21 cellular contexts compared by ENCODE assay signal in the genomic region with DNA sequence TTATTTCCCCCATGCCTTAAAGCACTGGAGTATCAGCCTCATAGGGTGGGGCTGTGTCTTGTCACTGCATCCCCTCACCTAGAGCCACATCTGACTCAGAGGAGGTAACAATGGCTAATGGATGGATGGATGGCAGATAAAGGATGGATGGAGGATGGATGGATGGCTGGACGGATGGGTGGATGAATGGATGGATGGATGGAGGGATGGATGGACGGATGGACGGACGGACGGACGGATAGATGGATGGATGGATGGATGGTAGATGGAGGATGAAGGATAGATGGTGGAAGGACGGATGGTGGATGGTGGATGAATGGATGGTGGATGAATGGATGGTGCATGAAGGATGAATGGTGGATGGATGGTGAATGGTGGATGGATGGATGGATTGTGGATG.
DNase-seq lines count a peak whose midpoint lies in the region; ATAC-seq, FAIRE-seq and TF ChIP-seq lines count a peak whose summit lies in the region.
"Had no signal": no experiment of that assay in that cellular context is flagged by ENCODE, and none has a peak within 500 bp of the region (broad histone marks: within the 10 kb centered on the region; RNA-seq: fewer than 3 reads in every experiment).

No MANE protein-coding gene starts in this region.

- H3K9me3 ChIP-seq in K562 (replicated peaks; ENCODE audit: control insufficient read depth, insufficient read depth, low read depth, low read length) = no peaks in the 10 kb centered on the region
- peaks cover 8% of the 10 kb centered on the region for H3K9me3 ChIP-seq in trophoblast cell (ENCODE audit: insufficient read depth, low read depth, low read length)
- H3K9me3 ChIP-seq: BLaER1 had no signal

- H2AK5ac ChIP-seq in trophoblast cell (ENCODE audit: low read length) = no peak overlapping the region

- TF ChIP-seq POLR2A in K562 (conservative IDR thresholded peaks at IDR 0.05) = no peak

- H3K79me1 ChIP-seq in trophoblast cell (ENCODE audit: low read length) = peaks cover 3% of the 10 kb centered on the region

- WGBS in K562 (ENCODE audit: insufficient coverage, low coverage, missing lambda C conversion rate) = 0% methylated on average over 6 of the region's 7 CpGs
- WGBS in trophoblast cell (ENCODE audit: extremely low coverage, insufficient coverage, insufficient read length) = 100% methylated on average over 7 of the region's 7 CpGs

- H3K4me1 ChIP-seq in K562 (replicated peaks in 1 of 2; ENCODE audit: control insufficient read depth in 2 of 2, insufficient read depth in 2 of 2, low read length in 2 of 2) = peaks cover 0 to 42% of the 10 kb centered on the region in 2 experiments; a peak in 3 of 5 replicates
- peaks cover 2 to 3% of the 10 kb centered on the region in 2 experiments for H3K4me1 ChIP-seq in trophoblast cell (ENCODE audit: control insufficient read depth in 1 of 2, insufficient read depth in 2 of 2, low read length in 2 of 2)
- H3K4me1 ChIP-seq: BE2C had no signal

- TF ChIP-seq EP300 in K562 (IDR thresholded peaks at IDR 0.05; ENCODE audit: low read length) = no peak

- H3K4me2 ChIP-seq in K562 (ENCODE audit: insufficient read depth, low read length) (no peak overlapping the region), trophoblast cell (ENCODE audit: low read length) (no peak overlapping the region)
- H3K4me2 ChIP-seq: BLaER1 had no signal

- H4K12ac ChIP-seq in trophoblast cell (ENCODE audit: low read depth, low read length) = no peak overlapping the region

- H3K27ac ChIP-seq in K562 (ENCODE audit: extremely low read depth, low read depth, low read length) = no peak overlapping the region
- no peak overlapping the region for H3K27ac ChIP-seq in trophoblast cell (ENCODE audit: low read depth, low read length)
- H3K27ac ChIP-seq: BLaER1 had no signal

- H3K36me3 ChIP-seq in K562 (ENCODE audit: control insufficient read depth, insufficient read depth, low read length) = no peaks in the 10 kb centered on the region
- H3K36me3 ChIP-seq in trophoblast cell (ENCODE audit: control insufficient read depth in 1 of 2, insufficient read depth in 2 of 2, low read length in 2 of 2) = no peaks in the 10 kb centered on the region
- H3K36me3 ChIP-seq: BE2C, BLaER1 had no signal

- H2BK120ac ChIP-seq in trophoblast cell (ENCODE audit: insufficient read depth, low read length, poor library complexity) = no peak overlapping the region

- H3K4ac ChIP-seq in trophoblast cell (ENCODE audit: low read depth, low read length) = no peak overlapping the region

- H4K91ac ChIP-seq in trophoblast cell (ENCODE audit: low read depth, low read length) = no peak overlapping the region

- no peak overlapping the region for H3K14ac ChIP-seq in trophoblast cell (ENCODE audit: low read length)

- TF ChIP-seq CTCF in K562 (IDR thresholded peaks at IDR 0.05 in 2 of 3, conservative IDR thresholded peaks at IDR 0.05 in 1 of 3; ENCODE audit: insufficient read depth in 2 of 3, low read depth in 1 of 3, low read length in 3 of 3) = no peak

- ATAC-seq in K562 = no peak

- CTCF ChIA-PET in K562 (lab: Yijun Ruan, JAX; ENCODE audit: low intra/inter-chr PET ratio) = no interaction called here

- no peaks in the 10 kb centered on the region for H3K9me1 ChIP-seq in K562 (ENCODE audit: control insufficient read depth, insufficient read depth, low read length)

- in situ Hi-C loops in K562 (cut with MboI) = no loop called here

- H4K20me1 ChIP-seq in K562 (replicated peaks; ENCODE audit: control insufficient read depth, insufficient read depth, low read length) = no peaks in the 10 kb centered on the region
- H4K20me1 ChIP-seq: BLaER1 had no signal

- BruUV-seq in K562 (replicated peaks; lab: Mats Ljungman, UMichigan) = no TSS peak

- H3K9ac ChIP-seq in K562 (ENCODE audit: insufficient read depth in 1 of 2, low read depth in 2 of 2, low read length in 2 of 2) (no peak overlapping the region), trophoblast cell (ENCODE audit: low read length) (no peak overlapping the region)
- H3K9ac ChIP-seq: BLaER1 had no signal

- H2AFZ ChIP-seq in K562 (ENCODE audit: low read depth, low read length) (no peak overlapping the region), trophoblast cell (ENCODE audit: insufficient read depth, low read length, poor library complexity) (no peak overlapping the region)

- no peak overlapping the region for H2BK12ac ChIP-seq in trophoblast cell (ENCODE audit: low read length)

- intact Hi-C loops in K562 (cut with micrococcal nuclease) = no loop called here

- no peak for TF ChIP-seq RAD21 in K562 (CRISPR knock-in tag; conservative IDR thresholded peaks at IDR 0.05 in 1 of 2, IDR thresholded peaks at IDR 0.05 in 1 of 2)

- H2BK5ac ChIP-seq in trophoblast cell (ENCODE audit: low read depth, low read length, poor library complexity) = no peak overlapping the region

- DNase-seq in K562 (ENCODE audit: extremely low read depth in 1 of 4, low spot score in 3 of 4) = no peak
- DNase-seq in trophoblast cell = no peak
- DNase-seq in NCI-H774 (lab: John Stamatoyannopoulos, UW) = no peak
- no peak for DNase-seq in D341Med (ENCODE audit: low spot score)
- no peak for DNase-seq in KG1 (lab: John Stamatoyannopoulos, UW)
- DNase-seq: 8988T; ACHN; BE2C; C1 segment of cervical spinal cord; CD4-positive, alpha-beta memory T cell; CD4-positive, CD25-positive, alpha-beta regulatory T cell; CD8-positive, alpha-beta memory T cell; COR-L47; DMS79 treated with DMSO at 0.1 percent for 48 hours; GF-D8 had no signal

- H3K27me3 ChIP-seq in K562 (ENCODE audit: control insufficient read depth in 2 of 2, insufficient read depth in 2 of 2, low read length in 2 of 2) = peaks cover 0 to 27% of the 10 kb centered on the region in 2 experiments; a peak in 3 of 5 replicates
- no peaks in the 10 kb centered on the region for H3K27me3 ChIP-seq in trophoblast cell (ENCODE audit: insufficient read depth, low read length)
- H3K27me3 ChIP-seq: BE2C, BLaER1 had no signal

- no peak for FAIRE-seq in K562 (lab: Jason Lieb, UNC)
- FAIRE-seq: A204.1, D721Med, G401.6, GM12891, GM19239 had no signal

- no peak overlapping the region for H4K8ac ChIP-seq in trophoblast cell (ENCODE audit: low read depth, low read length)

- no peak overlapping the region for H3K4me3 ChIP-seq in K562
- H3K4me3 ChIP-seq in trophoblast cell (ENCODE audit: low read depth, low read length) = peak overlapping the region; percentile 26
- H3K4me3 ChIP-seq: BLaER1 had no signal

- POLR2A ChIA-PET in K562 (lab: Yijun Ruan, JAX) = no interaction called here

- no peak overlapping the region for H3K23ac ChIP-seq in trophoblast cell (ENCODE audit: low read length)

- H3K79me2 ChIP-seq in K562 (ENCODE audit: control insufficient read depth, insufficient read depth, low read length) (no peaks in the 10 kb centered on the region), trophoblast cell (ENCODE audit: control insufficient read depth, insufficient read depth, low read length, poor library complexity) (no peaks in the 10 kb centered on the region)

- H3K18ac ChIP-seq in trophoblast cell (ENCODE audit: low read length) = no peak overlapping the region

TF ChIP-seq in K562, 482 proteins besides CTCF, POLR2A, EP300 and RAD21 (continues in another document):
- TF ChIP-seq CBX2 (IDR thresholded peaks at IDR 0.05; ENCODE audit: insufficient read depth, low read length, poor library complexity, severe bottlenecking) = no peak
- TF ChIP-seq ZFP1 (CRISPR knock-in tag; IDR thresholded peaks at IDR 0.05) = no peak
- TF ChIP-seq THAP7 (CRISPR knock-in tag; IDR thresholded peaks at IDR 0.05) = no peak
- no peak for TF ChIP-seq SMARCA5 (IDR thresholded peaks at IDR 0.05)
- no peak for TF ChIP-seq SNIP1 (IDR thresholded peaks at IDR 0.05; ENCODE audit: low read depth)
- no peak for TF ChIP-seq SIRT6 (IDR thresholded peaks at IDR 0.05; ENCODE audit: low read depth, low read length)
- no peak for TF ChIP-seq SRF (CRISPR knock-in tag; IDR thresholded peaks at IDR 0.05)
- peak; percentile 31; the same call in 1 of the 2 replicates for TF ChIP-seq CTBP1 (IDR thresholded peaks at IDR 0.05; ENCODE audit: borderline replicate concordance)
- TF ChIP-seq, protein P1, sequence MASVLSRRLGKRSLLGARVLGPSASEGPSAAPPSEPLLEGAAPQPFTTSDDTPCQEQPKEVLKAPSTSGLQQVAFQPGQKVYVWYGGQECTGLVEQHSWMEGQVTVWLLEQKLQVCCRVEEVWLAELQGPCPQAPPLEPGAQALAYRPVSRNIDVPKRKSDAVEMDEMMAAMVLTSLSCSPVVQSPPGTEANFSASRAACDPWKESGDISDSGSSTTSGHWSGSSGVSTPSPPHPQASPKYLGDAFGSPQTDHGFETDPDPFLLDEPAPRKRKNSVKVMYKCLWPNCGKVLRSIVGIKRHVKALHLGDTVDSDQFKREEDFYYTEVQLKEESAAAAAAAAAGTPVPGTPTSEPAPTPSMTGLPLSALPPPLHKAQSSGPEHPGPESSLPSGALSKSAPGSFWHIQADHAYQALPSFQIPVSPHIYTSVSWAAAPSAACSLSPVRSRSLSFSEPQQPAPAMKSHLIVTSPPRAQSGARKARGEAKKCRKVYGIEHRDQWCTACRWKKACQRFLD (CRISPR knock-in tag; IDR thresholded peaks at IDR 0.05) = no peak
- TF ChIP-seq, protein P2, sequence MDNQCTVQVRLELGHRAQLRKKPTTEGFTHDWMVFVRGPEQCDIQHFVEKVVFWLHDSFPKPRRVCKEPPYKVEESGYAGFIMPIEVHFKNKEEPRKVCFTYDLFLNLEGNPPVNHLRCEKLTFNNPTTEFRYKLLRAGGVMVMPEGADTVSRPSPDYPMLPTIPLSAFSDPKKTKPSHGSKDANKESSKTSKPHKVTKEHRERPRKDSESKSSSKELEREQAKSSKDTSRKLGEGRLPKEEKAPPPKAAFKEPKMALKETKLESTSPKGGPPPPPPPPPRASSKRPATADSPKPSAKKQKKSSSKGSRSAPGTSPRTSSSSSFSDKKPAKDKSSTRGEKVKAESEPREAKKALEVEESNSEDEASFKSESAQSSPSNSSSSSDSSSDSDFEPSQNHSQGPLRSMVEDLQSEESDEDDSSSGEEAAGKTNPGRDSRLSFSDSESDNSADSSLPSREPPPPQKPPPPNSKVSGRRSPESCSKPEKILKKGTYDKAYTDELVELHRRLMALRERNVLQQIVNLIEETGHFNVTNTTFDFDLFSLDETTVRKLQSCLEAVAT (IDR thresholded peaks at IDR 0.05) = peak in 1 of 2 experiments; percentile 34; a peak in 1 of 4 replicates
- TF ChIP-seq YY1 (IDR thresholded peaks at IDR 0.05; ENCODE audit: borderline replicate concordance in 1 of 3, control insufficient read depth in 1 of 3, extremely low read depth in 1 of 3, insufficient read depth in 3 of 3, insufficient read length in 1 of 3, insufficient replicate concordance in 2 of 3, low read depth in 1 of 3, low read length in 2 of 3) = no peak
